Comparison of ENCODE assay signal across 31 cellular contexts in the genomic region with DNA sequence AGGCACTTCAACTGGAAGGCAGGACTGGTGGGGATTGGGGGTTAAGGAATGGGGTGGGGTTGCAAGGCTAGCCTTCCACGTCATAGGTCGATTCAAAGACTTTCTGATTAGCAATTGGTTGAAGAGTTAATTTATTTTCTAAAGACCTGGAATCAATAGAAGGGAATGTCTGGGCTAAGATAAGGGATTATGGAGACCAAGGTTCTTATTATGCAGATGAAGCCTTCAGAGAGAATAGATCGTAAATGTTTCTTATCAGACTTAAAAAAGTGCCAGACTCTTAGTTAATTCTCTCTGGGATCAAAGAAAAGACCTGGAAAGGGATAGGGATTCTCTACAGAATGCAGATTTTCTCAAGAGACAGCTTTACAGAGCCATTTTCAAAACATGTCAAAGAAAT.
DNase-seq lines count a peak whose midpoint lies in the region; TF ChIP-seq lines count a peak whose summit lies in the region.
"Had no signal": no experiment of that assay in that cellular context is flagged by ENCODE, and none has a peak within 500 bp of the region (broad histone marks: within the 10 kb centered on the region; RNA-seq: fewer than 3 reads in every experiment).

No MANE protein-coding gene starts in this region.

- no peak overlapping the region for H3K23ac ChIP-seq in mesendoderm (ENCODE audit: low read length)

- H3K4me3 Mint-ChIP-seq in endodermal cell = no peak overlapping the region
- H3K4me3 Mint-ChIP-seq: B cell; CD14-positive monocyte; CD4-positive, alpha-beta memory T cell; CD4-positive, alpha-beta T cell; CD4-positive, CD25-positive, alpha-beta regulatory T cell; CD8-positive, alpha-beta memory T cell; CD8-positive, alpha-beta T cell had no signal

- TF ChIP-seq CTCF in endodermal cell (conservative IDR thresholded peaks at IDR 0.05) (no peak), tibial nerve (IDR thresholded peaks at IDR 0.05) (no peak)

- H3K27me3 Mint-ChIP-seq in endodermal cell (ENCODE audit: insufficient read depth) = peaks cover 2% of the 10 kb centered on the region
- H3K27me3 Mint-ChIP-seq: B cell; CD4-positive, alpha-beta memory T cell; CD4-positive, alpha-beta T cell; CD4-positive, CD25-positive, alpha-beta regulatory T cell; CD8-positive, alpha-beta memory T cell had no signal

- peak; percentile 51 to 77 for DNase-seq in HAP-1 (ENCODE audit: low spot score in 2 of 2)
- DNase-seq in endodermal cell = no peak
- peak; percentile 57 for DNase-seq in mesendoderm
- DNase-seq in stimulated activated naive CD4-positive, alpha-beta T cell treated with Interleukin-2 at 50 U/mL for 16 hours (lab: John Stamatoyannopoulos, UW) = no peak
- no peak for DNase-seq in 8988T
- no peak for DNase-seq in tibial nerve (ENCODE audit: low spot score in 2 of 2)
- DNase-seq: ACHN; AML-193; BE2C; Caco-2; Calu3; CD4-positive, alpha-beta memory T cell; CD4-positive, alpha-beta T cell; CD4-positive, CD25-positive, alpha-beta regulatory T cell; CD8-positive, alpha-beta memory T cell; CD8-positive, alpha-beta T cell; COR-L47; DMS 273 treated with DMSO at 0.1 percent for 48 hours; DMS153; DMS53; DMS79; DMS79 treated with DMSO at 0.1 percent for 48 hours; DND-41; EL had no signal

- no peak overlapping the region for H4K8ac ChIP-seq in mesendoderm (ENCODE audit: low read depth, low read length)

- peak overlapping the region; percentile 28 for H3K18ac ChIP-seq in mesendoderm (ENCODE audit: low read length)

- peaks cover 6% of the 10 kb centered on the region; the same call in 1 of the 2 replicates for H3K4me1 ChIP-seq in HAP-1
- peaks cover 2% of the 10 kb centered on the region for H3K4me1 ChIP-seq in endodermal cell (ENCODE audit: control insufficient read depth, insufficient read depth, low read length)
- H3K4me1 ChIP-seq in mesendoderm (ENCODE audit: control insufficient read depth, low read depth, low read length) = no peaks in the 10 kb centered on the region
- no peaks in the 10 kb centered on the region for H3K4me1 ChIP-seq in tibial nerve
- H3K4me1 ChIP-seq: A549; BE2C; BLaER1; BLaER1 treated with 17β-estradiol and CSF1 and Interleukin-3, amounts not matched to agents 10 nM and 100 nM; Caco-2 had no signal

- peaks cover 6% of the 10 kb centered on the region for H3K36me3 Mint-ChIP-seq in endodermal cell (ENCODE audit: low read depth)
- H3K36me3 Mint-ChIP-seq: CD14-positive monocyte; CD4-positive, alpha-beta memory T cell; CD4-positive, CD25-positive, alpha-beta regulatory T cell; CD8-positive, alpha-beta memory T cell; CD8-positive, alpha-beta T cell had no signal

- H3K36me3 ChIP-seq in HAP-1 (replicated peaks) = no peaks in the 10 kb centered on the region
- H3K36me3 ChIP-seq in endodermal cell (ENCODE audit: control insufficient read depth, insufficient read depth, low read length) = no peaks in the 10 kb centered on the region
- H3K36me3 ChIP-seq in mesendoderm (ENCODE audit: control insufficient read depth, insufficient read depth, low read length) = no peaks in the 10 kb centered on the region
- no peaks in the 10 kb centered on the region for H3K36me3 ChIP-seq in tibial nerve
- H3K36me3 ChIP-seq: BE2C; BLaER1; BLaER1 treated with 17β-estradiol and CSF1 and Interleukin-3, amounts not matched to agents 10 nM and 100 nM had no signal

- H3K56ac ChIP-seq in mesendoderm (ENCODE audit: low read length) = no peak overlapping the region

- H2BK15ac ChIP-seq in mesendoderm (replicated peaks; ENCODE audit: low read depth) = no peak overlapping the region

- H3K27ac Mint-ChIP-seq in endodermal cell = peak overlapping the region; percentile 47
- H3K27ac Mint-ChIP-seq: B cell; CD14-positive monocyte; CD4-positive, alpha-beta memory T cell; CD4-positive, alpha-beta T cell; CD4-positive, CD25-positive, alpha-beta regulatory T cell; CD8-positive, alpha-beta T cell had no signal

- H3K27ac ChIP-seq in endodermal cell (ENCODE audit: low read depth, low read length) (no peak overlapping the region), mesendoderm (ENCODE audit: low read depth, low read length) (peak overlapping the region; percentile 23), tibial nerve (no peak overlapping the region)
- H3K27ac ChIP-seq: 22Rv1; A549; BLaER1; BLaER1 treated with 17β-estradiol and CSF1 and Interleukin-3, amounts not matched to agents 10 nM and 100 nM; C4-2B had no signal

- no peak overlapping the region for H2BK120ac ChIP-seq in mesendoderm (ENCODE audit: low read depth, low read length)

- H3K9ac ChIP-seq in endodermal cell (ENCODE audit: extremely low read depth, low read length, poor library complexity, severe bottlenecking) = no peak overlapping the region
- H3K9ac ChIP-seq in mesendoderm (ENCODE audit: low read length) = no peak overlapping the region
- H3K9ac ChIP-seq: BLaER1; BLaER1 treated with 17β-estradiol and CSF1 and Interleukin-3, amounts not matched to agents 10 nM and 100 nM had no signal

- H3K4me3 ChIP-seq in HAP-1 (no peak overlapping the region), endodermal cell (ENCODE audit: low read length) (no peak overlapping the region), mesendoderm (ENCODE audit: low read length) (no peak overlapping the region), tibial nerve (no peak overlapping the region)
- H3K4me3 ChIP-seq: A549; BLaER1; BLaER1 treated with 17β-estradiol and CSF1 and Interleukin-3, amounts not matched to agents 10 nM and 100 nM had no signal

- H2BK5ac ChIP-seq in mesendoderm (ENCODE audit: low read length) = no peak overlapping the region

- no peak for TF ChIP-seq EP300 in tibial nerve (IDR thresholded peaks at IDR 0.05)

- H3K4me1 Mint-ChIP-seq in endodermal cell = peaks cover 10% of the 10 kb centered on the region
- H3K4me1 Mint-ChIP-seq: B cell; CD14-positive monocyte; CD4-positive, alpha-beta memory T cell; CD4-positive, CD25-positive, alpha-beta regulatory T cell; CD8-positive, alpha-beta memory T cell had no signal

- no peak overlapping the region for H4K5ac ChIP-seq in mesendoderm (ENCODE audit: low read length)

- H3K4me2 ChIP-seq in mesendoderm (ENCODE audit: low read length) = no peak overlapping the region
- H3K4me2 ChIP-seq: A549; BLaER1; BLaER1 treated with 17β-estradiol and CSF1 and Interleukin-3, amounts not matched to agents 10 nM and 100 nM had no signal

- H3K4ac ChIP-seq in mesendoderm (ENCODE audit: low read depth, low read length) = no peak overlapping the region

- no peak for TF ChIP-seq POLR2A in tibial nerve (IDR thresholded peaks at IDR 0.05)

- in situ Hi-C loops in HAP-1 (cut with MboI; ENCODE audit: low sequenced_read_pairs) = no loop called here

- peaks cover 29% of the 10 kb centered on the region for H3K9me3 Mint-ChIP-seq in endodermal cell
- H3K9me3 Mint-ChIP-seq: CD4-positive, alpha-beta T cell had no signal

- H3K79me1 ChIP-seq in mesendoderm (ENCODE audit: low read length) = no peaks in the 10 kb centered on the region

- H3K9me3 ChIP-seq in HAP-1 (no peaks in the 10 kb centered on the region), endodermal cell (ENCODE audit: control insufficient read depth, low read length) (peaks cover 51% of the 10 kb centered on the region), tibial nerve (no peaks in the 10 kb centered on the region)
- H3K9me3 ChIP-seq: A549; BE2C; BLaER1; BLaER1 treated with 17β-estradiol and CSF1 and Interleukin-3, amounts not matched to agents 10 nM and 100 nM; Caco-2 had no signal

- WGBS in endodermal cell (ENCODE audit: insufficient coverage in 1 of 2, insufficient read length in 1 of 2), 2 experiments = 71 to 89% methylated on average over 3 of the region's 3 CpGs
- WGBS in mesendoderm (ENCODE audit: extremely low coverage, insufficient coverage, low lambda C conversion rate) = no CpG with 5 or more reads among the region's 3 CpGs
- 81 to 87% methylated on average over 3 of the region's 3 CpGs for WGBS in tibial nerve, 2 donors

- no peak overlapping the region for H2AK5ac ChIP-seq in mesendoderm (ENCODE audit: low read length)

- H3K79me2 ChIP-seq in mesendoderm (ENCODE audit: control insufficient read depth, insufficient read depth, low read length) = no peaks in the 10 kb centered on the region

- H3K27me3 ChIP-seq in HAP-1 (ENCODE audit: low read depth) = no peaks in the 10 kb centered on the region
- no peaks in the 10 kb centered on the region for H3K27me3 ChIP-seq in endodermal cell (ENCODE audit: control insufficient read depth, insufficient read depth, low read length, poor library complexity, severe bottlenecking)
- no peaks in the 10 kb centered on the region for H3K27me3 ChIP-seq in mesendoderm (ENCODE audit: insufficient read depth, low read length, poor library complexity)
- H3K27me3 ChIP-seq in tibial nerve = no peaks in the 10 kb centered on the region
- H3K27me3 ChIP-seq: BE2C; BLaER1; BLaER1 treated with 17β-estradiol and CSF1 and Interleukin-3, amounts not matched to agents 10 nM and 100 nM had no signal

Comparison
In these comparisons a context has a peak if more than half of its experiments do, and no peak if none do; other contexts are left out.
1. DNase-seq: peak in HAP-1 (2 of 2) and mesendoderm (single experiment); none in endodermal cell (single experiment), stimulated activated naive CD4-positive, alpha-beta T cell treated with Interleukin-2 at 50 U/mL for 16 hours (single experiment), 8988T (single experiment) and tibial nerve (0 of 2).